17 cellular contexts compared by ENCODE assay signal in genomic region chr1:193516755-193517388, GRCh38.
DNase-seq lines count a peak whose midpoint lies in the region; ATAC-seq and TF ChIP-seq lines count a peak whose summit lies in the region.
"Had no signal": no experiment of that assay in that cellular context is flagged by ENCODE, and none has a peak within 500 bp of the region (broad histone marks: within the 10 kb centered on the region; RNA-seq: fewer than 3 reads in every experiment).

No MANE protein-coding gene starts in this region.

- TF ChIP-seq CTCF in OCI-LY1 (IDR thresholded peaks at IDR 0.05; ENCODE audit: low read length): no peak
- TF ChIP-seq CTCF in CD4-positive, alpha-beta T cell (IDR thresholded peaks at IDR 0.05): no peak

- POLR2A ChIA-PET in CD8-positive, alpha-beta memory T cell (lab: Charles Lee): no interaction called here
- POLR2A ChIA-PET in CD4-positive, alpha-beta T cell (lab: Charles Lee): no interaction called here

- H3K27ac ChIP-seq in CD8-positive, alpha-beta memory T cell (ENCODE audit: low read depth, low read length): no peak overlapping the region
- no peak overlapping the region for H3K27ac ChIP-seq in OCI-LY1 (ENCODE audit: low read depth, low read length, poor library complexity, severe bottlenecking)
- no peak overlapping the region for H3K27ac ChIP-seq in CD4-positive, alpha-beta T cell (ENCODE audit: low read depth, low read length)
- H3K27ac ChIP-seq: A549, C4-2B had no signal

- no peaks in the 10 kb centered on the region for H3K27me3 ChIP-seq in CD8-positive, alpha-beta memory T cell (ENCODE audit: insufficient read depth, low read length, poor library complexity, severe bottlenecking)
- no peaks in the 10 kb centered on the region for H3K27me3 ChIP-seq in OCI-LY1 (ENCODE audit: insufficient read depth, low read length)
- H3K27me3 ChIP-seq in CD4-positive, alpha-beta T cell (ENCODE audit: control insufficient read depth, insufficient read depth, low read length): no peaks in the 10 kb centered on the region
- H3K27me3 ChIP-seq: BE2C had no signal

- intact Hi-C loops in CD4-positive, alpha-beta T cell (cut with DNase I, micrococcal nuclease): no loop called here

- no peaks in the 10 kb centered on the region for H3K27me3 Mint-ChIP-seq in activated T-cell treated with anti-CD3 and anti-CD28 coated beads, Interleukin-2, amount 50 U/mL, for 4 hours (ENCODE audit: low read depth)
- no peaks in the 10 kb centered on the region for H3K27me3 Mint-ChIP-seq in CD8-positive, alpha-beta memory T cell
- no peaks in the 10 kb centered on the region for H3K27me3 Mint-ChIP-seq in CD4-positive, alpha-beta T cell

- no peaks in the 10 kb centered on the region for H3K36me3 ChIP-seq in CD8-positive, alpha-beta memory T cell (ENCODE audit: insufficient read depth, low read length)
- H3K36me3 ChIP-seq in OCI-LY1 (ENCODE audit: insufficient read depth, low read length): no peaks in the 10 kb centered on the region
- H3K36me3 ChIP-seq: BE2C had no signal

- H3F3A ChIP-seq in OCI-LY1 (ENCODE audit: insufficient read depth, low read length): no peaks in the 10 kb centered on the region

- no peaks in the 10 kb centered on the region for H3K4me1 ChIP-seq in CD8-positive, alpha-beta memory T cell (ENCODE audit: insufficient read depth, low read length)
- H3K4me1 ChIP-seq in OCI-LY1 (ENCODE audit: insufficient read depth, low read length, severe bottlenecking): no peaks in the 10 kb centered on the region
- H3K4me1 ChIP-seq: A549, BE2C had no signal

- no peaks in the 10 kb centered on the region for H4K20me1 ChIP-seq in OCI-LY1 (ENCODE audit: insufficient read depth, low read length)

- no peak overlapping the region for H3K4me2 ChIP-seq in OCI-LY1 (ENCODE audit: low read length)
- H3K4me2 ChIP-seq: A549, GM23338 had no signal

- H3K4me3 Mint-ChIP-seq in activated T-cell treated with anti-CD3 and anti-CD28 coated beads, Interleukin-2, amount 50 U/mL, for 4 hours: no peak overlapping the region
- peak overlapping the region in 4 of 7 donors; percentile 22 to 67 (median 46) for H3K4me3 Mint-ChIP-seq in CD8-positive, alpha-beta memory T cell
- H3K4me3 Mint-ChIP-seq in CD4-positive, alpha-beta T cell: no peak overlapping the region
- H3K4me3 Mint-ChIP-seq: GM23338, H9 had no signal

- DNase-seq in activated T-cell treated with anti-CD3 and anti-CD28 coated beads, Interleukin-2, amount 50 U/mL, for 4 hours: no peak
- DNase-seq in activated T-cell treated with anti-CD3 and anti-CD28 coated beads, Interleukin-2, amount 50 U/mL, for 48 hours: no peak
- DNase-seq in CD8-positive, alpha-beta memory T cell: no peak
- DNase-seq in stimulated activated naive CD8-positive, alpha-beta T cell treated with anti-CD3 and anti-CD28 coated beads, Interleukin-15, Interleukin-2, amounts not matched to agents 100 U/mL and 50 U/mL, for 24 hours: no peak
- no peak for DNase-seq in CD4-positive, alpha-beta T cell
- DNase-seq: BE2C, Calu3, DMS153, DMS79 treated with DMSO at 0.1 percent for 48 hours, EL, H9, IMR-90 had no signal

- no peak overlapping the region for H3K9ac ChIP-seq in OCI-LY1 (ENCODE audit: low read length)

- peak; percentile 53 to 56 for ATAC-seq in activated T-cell treated with anti-CD3 and anti-CD28 coated beads, Interleukin-2, amount 50 U/mL, for 4 hours
- peak; percentile 61 for ATAC-seq in stimulated activated naive CD8-positive, alpha-beta T cell treated with anti-CD3 and anti-CD28 coated beads, Interleukin-15, Interleukin-2, amounts not matched to agents 100 U/mL and 50 U/mL, for 24 hours
- no peak for ATAC-seq in GM19023 (IDR thresholded peaks at IDR 0.05; ENCODE audit: unreplicated experiment)
- no peak for ATAC-seq in CD4-positive, alpha-beta T cell (ENCODE audit: poor library complexity)
- ATAC-seq: A549, GM23338 had no signal

- H3K79me2 ChIP-seq in OCI-LY1 (ENCODE audit: insufficient read depth, low read length): no peaks in the 10 kb centered on the region

- no peaks in the 10 kb centered on the region for H3K9me3 ChIP-seq in CD8-positive, alpha-beta memory T cell (ENCODE audit: low read length)
- H3K9me3 ChIP-seq in OCI-LY1 (ENCODE audit: low read length): no peaks in the 10 kb centered on the region
- no peaks in the 10 kb centered on the region for H3K9me3 ChIP-seq in CD4-positive, alpha-beta T cell (ENCODE audit: control insufficient read depth, low read length)
- H3K9me3 ChIP-seq: A549, BE2C had no signal

- H3K9me2 ChIP-seq in OCI-LY1 (ENCODE audit: low read depth, low read length): no peaks in the 10 kb centered on the region

- H3K36me3 Mint-ChIP-seq in activated T-cell treated with anti-CD3 and anti-CD28 coated beads, Interleukin-2, amount 50 U/mL, for 4 hours (ENCODE audit: insufficient read depth): peaks cover 6% of the 10 kb centered on the region
- peaks cover 0 to 54% (median 9%) of the 10 kb centered on the region in 3 donors for H3K36me3 Mint-ChIP-seq in CD8-positive, alpha-beta memory T cell
- no peaks in the 10 kb centered on the region for H3K36me3 Mint-ChIP-seq in CD4-positive, alpha-beta T cell (ENCODE audit: low read depth)

- H3K27ac Mint-ChIP-seq in CD8-positive, alpha-beta memory T cell: peak overlapping the region in 4 of 8 donors; percentile 7 to 87 (median 52)
- H3K27ac Mint-ChIP-seq in CD4-positive, alpha-beta T cell: no peak overlapping the region
- H3K27ac Mint-ChIP-seq: GM23338, H9 had no signal

- CTCF ChIA-PET in CD8-positive, alpha-beta memory T cell (lab: Charles Lee): no interaction called here
- CTCF ChIA-PET in CD4-positive, alpha-beta T cell (lab: Charles Lee): no interaction called here

- H3K9me3 Mint-ChIP-seq in activated T-cell treated with anti-CD3 and anti-CD28 coated beads, Interleukin-2, amount 50 U/mL, for 4 hours: peaks cover 3% of the 10 kb centered on the region
- H3K9me3 Mint-ChIP-seq in CD8-positive, alpha-beta memory T cell: peaks cover 4 to 18% (median 6%) of the 10 kb centered on the region in 5 donors
- peaks cover 2% of the 10 kb centered on the region for H3K9me3 Mint-ChIP-seq in CD4-positive, alpha-beta T cell
- H3K9me3 Mint-ChIP-seq: GM23338, H9 had no signal

- H2AFZ ChIP-seq in OCI-LY1 (ENCODE audit: low read length): peak overlapping the region; percentile 16; the same call in 1 of the 2 replicates
- H2AFZ ChIP-seq: GM23338 had no signal

- peaks cover 11% of the 10 kb centered on the region for H3K4me1 Mint-ChIP-seq in activated T-cell treated with anti-CD3 and anti-CD28 coated beads, Interleukin-2, amount 50 U/mL, for 4 hours (ENCODE audit: low read depth)
- H3K4me1 Mint-ChIP-seq in CD8-positive, alpha-beta memory T cell: peaks cover 8 to 16% (median 9%) of the 10 kb centered on the region in 3 donors
- H3K4me1 Mint-ChIP-seq in CD4-positive, alpha-beta T cell (ENCODE audit: low read depth): peaks cover 7% of the 10 kb centered on the region
- H3K4me1 Mint-ChIP-seq: GM23338, H9 had no signal

- no peak overlapping the region for H3K4me3 ChIP-seq in CD8-positive, alpha-beta memory T cell (ENCODE audit: low read length)
- H3K4me3 ChIP-seq in OCI-LY1 (ENCODE audit: low read depth, low read length, poor library complexity, severe bottlenecking): no peak overlapping the region
- H3K4me3 ChIP-seq: A549, GM23338 had no signal

Comparison
In these comparisons a context has a peak if more than half of its experiments do, and no peak if none do; other contexts are left out.
1. ATAC-seq: peak in activated T-cell treated with anti-CD3 and anti-CD28 coated beads, Interleukin-2, amount 50 U/mL, for 4 hours (2 of 2) and stimulated activated naive CD8-positive, alpha-beta T cell treated with anti-CD3 and anti-CD28 coated beads, Interleukin-15, Interleukin-2, amounts not matched to agents 100 U/mL and 50 U/mL, for 24 hours (single experiment); none in GM19023 (single experiment) and CD4-positive, alpha-beta T cell (single experiment).
2. H3K4me3 Mint-ChIP-seq: peak in CD8-positive, alpha-beta memory T cell (4 of 7); none in activated T-cell treated with anti-CD3 and anti-CD28 coated beads, Interleukin-2, amount 50 U/mL, for 4 hours (single experiment) and CD4-positive, alpha-beta T cell (single experiment).